ENCODE assay signal across 1 cellular context in the genomic region with DNA sequence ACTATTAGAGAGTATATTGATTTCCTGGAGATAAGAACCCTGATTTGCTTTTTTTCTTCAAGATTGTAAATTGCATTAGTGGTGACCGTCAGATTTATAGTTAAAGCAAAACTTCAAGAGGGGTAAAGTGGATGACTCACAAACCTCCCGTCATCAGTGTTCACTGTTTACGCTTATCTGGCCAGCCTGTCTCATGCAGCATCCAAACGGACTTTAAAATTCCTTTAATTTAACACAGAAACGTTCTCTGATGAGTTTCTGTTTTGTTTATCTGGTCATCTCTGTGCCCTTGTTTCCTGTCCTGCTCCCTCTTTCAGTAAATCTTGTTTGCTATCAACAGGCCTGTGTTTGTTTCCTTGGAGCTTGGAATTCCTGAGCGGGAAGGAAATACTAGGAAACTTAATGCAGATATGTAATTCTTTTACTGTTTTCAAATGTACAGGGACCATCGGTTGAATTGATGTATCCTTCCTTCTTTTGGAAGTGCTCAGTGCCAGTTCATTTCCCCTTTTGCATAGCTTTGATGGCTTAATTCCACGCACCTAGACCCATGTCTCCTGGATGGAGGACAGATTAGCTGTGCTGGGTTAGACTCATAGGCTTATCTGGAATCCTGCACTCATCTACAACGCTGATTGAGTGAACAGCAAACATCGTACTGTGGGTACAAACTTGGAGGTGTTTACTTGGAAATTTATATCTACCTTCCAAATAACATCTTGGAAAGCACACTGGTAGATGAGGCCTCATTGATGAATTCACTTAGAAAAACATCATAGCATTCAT.
A peak's percentile ranks its signal among the peaks of the same experiment; 100 is the strongest.
TF ChIP-seq lines count a peak whose summit lies in the region.

No MANE protein-coding gene starts in this region.

TF ChIP-seq in SK-N-SH, 30 proteins besides CTCF, POLR2A, EP300 and RAD21 (continued from another document):
- TF ChIP-seq, protein P1, sequence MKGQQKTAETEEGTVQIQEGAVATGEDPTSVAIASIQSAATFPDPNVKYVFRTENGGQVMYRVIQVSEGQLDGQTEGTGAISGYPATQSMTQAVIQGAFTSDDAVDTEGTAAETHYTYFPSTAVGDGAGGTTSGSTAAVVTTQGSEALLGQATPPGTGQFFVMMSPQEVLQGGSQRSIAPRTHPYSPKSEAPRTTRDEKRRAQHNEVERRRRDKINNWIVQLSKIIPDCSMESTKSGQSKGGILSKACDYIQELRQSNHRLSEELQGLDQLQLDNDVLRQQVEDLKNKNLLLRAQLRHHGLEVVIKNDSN (IDR thresholded peaks at IDR 0.05; ENCODE audit: borderline replicate concordance, low read depth), result no peak
- TF ChIP-seq FOSL2 (IDR thresholded peaks at IDR 0.05; ENCODE audit: borderline replicate concordance, low read depth), result peak; percentile 85
- peak; percentile 79 for TF ChIP-seq NFIC (IDR thresholded peaks at IDR 0.05; ENCODE audit: borderline replicate concordance)
- 0 out of 2 replicates have a peak, but pooled peaks have one; percentile 2 for TF ChIP-seq SMC3 (IDR thresholded peaks at IDR 0.05; ENCODE audit: low read depth, low read length)
- no peak for TF ChIP-seq GABPA (IDR thresholded peaks at IDR 0.05; ENCODE audit: low read depth)
- TF ChIP-seq, protein P2, sequence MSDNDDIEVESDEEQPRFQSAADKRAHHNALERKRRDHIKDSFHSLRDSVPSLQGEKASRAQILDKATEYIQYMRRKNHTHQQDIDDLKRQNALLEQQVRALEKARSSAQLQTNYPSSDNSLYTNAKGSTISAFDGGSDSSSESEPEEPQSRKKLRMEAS (IDR thresholded peaks at IDR 0.05; ENCODE audit: low read depth), result no peak; the same call in 1 of the 2 replicates
- no peak for TF ChIP-seq SIN3A (IDR thresholded peaks at IDR 0.05; ENCODE audit: borderline replicate concordance, low read depth, low read length)
- TF ChIP-seq, protein P3, sequence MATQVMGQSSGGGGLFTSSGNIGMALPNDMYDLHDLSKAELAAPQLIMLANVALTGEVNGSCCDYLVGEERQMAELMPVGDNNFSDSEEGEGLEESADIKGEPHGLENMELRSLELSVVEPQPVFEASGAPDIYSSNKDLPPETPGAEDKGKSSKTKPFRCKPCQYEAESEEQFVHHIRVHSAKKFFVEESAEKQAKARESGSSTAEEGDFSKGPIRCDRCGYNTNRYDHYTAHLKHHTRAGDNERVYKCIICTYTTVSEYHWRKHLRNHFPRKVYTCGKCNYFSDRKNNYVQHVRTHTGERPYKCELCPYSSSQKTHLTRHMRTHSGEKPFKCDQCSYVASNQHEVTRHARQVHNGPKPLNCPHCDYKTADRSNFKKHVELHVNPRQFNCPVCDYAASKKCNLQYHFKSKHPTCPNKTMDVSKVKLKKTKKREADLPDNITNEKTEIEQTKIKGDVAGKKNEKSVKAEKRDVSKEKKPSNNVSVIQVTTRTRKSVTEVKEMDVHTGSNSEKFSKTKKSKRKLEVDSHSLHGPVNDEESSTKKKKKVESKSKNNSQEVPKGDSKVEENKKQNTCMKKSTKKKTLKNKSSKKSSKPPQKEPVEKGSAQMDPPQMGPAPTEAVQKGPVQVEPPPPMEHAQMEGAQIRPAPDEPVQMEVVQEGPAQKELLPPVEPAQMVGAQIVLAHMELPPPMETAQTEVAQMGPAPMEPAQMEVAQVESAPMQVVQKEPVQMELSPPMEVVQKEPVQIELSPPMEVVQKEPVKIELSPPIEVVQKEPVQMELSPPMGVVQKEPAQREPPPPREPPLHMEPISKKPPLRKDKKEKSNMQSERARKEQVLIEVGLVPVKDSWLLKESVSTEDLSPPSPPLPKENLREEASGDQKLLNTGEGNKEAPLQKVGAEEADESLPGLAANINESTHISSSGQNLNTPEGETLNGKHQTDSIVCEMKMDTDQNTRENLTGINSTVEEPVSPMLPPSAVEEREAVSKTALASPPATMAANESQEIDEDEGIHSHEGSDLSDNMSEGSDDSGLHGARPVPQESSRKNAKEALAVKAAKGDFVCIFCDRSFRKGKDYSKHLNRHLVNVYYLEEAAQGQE (IDR thresholded peaks at IDR 0.05; ENCODE audit: low read depth, low read length), result 0 out of 2 replicates have a peak, but pooled peaks have one; percentile 21
- TF ChIP-seq YY1 (IDR thresholded peaks at IDR 0.05; ENCODE audit: low read depth), result no peak
- no peak for TF ChIP-seq FOXJ3 (CRISPR knock-in tag; IDR thresholded peaks at IDR 0.05)
- TF ChIP-seq MEF2A (IDR thresholded peaks at IDR 0.05; ENCODE audit: borderline replicate concordance, low read depth), result no peak
- peak; percentile 42 for TF ChIP-seq CHD2 (IDR thresholded peaks at IDR 0.05; ENCODE audit: low read length, partially characterized antibody)
- no peak for TF ChIP-seq RFX5 (IDR thresholded peaks at IDR 0.05; ENCODE audit: low read length)
- peak; percentile 33; the same call in 1 of the 2 replicates for TF ChIP-seq TAF1 (IDR thresholded peaks at IDR 0.05; ENCODE audit: borderline replicate concordance, low read depth, low read length)
- TF ChIP-seq FOXM1 (IDR thresholded peaks at IDR 0.05; ENCODE audit: low read depth), result peak; percentile 91
- TF ChIP-seq NRF1 (IDR thresholded peaks at IDR 0.05; ENCODE audit: low read depth, low read length), result no peak
- TF ChIP-seq EZH2phosphoT487 (IDR thresholded peaks at IDR 0.05; ENCODE audit: borderline replicate concordance, low read depth), result no peak; the same call in 1 of the 2 replicates
- TF ChIP-seq, protein P4, sequence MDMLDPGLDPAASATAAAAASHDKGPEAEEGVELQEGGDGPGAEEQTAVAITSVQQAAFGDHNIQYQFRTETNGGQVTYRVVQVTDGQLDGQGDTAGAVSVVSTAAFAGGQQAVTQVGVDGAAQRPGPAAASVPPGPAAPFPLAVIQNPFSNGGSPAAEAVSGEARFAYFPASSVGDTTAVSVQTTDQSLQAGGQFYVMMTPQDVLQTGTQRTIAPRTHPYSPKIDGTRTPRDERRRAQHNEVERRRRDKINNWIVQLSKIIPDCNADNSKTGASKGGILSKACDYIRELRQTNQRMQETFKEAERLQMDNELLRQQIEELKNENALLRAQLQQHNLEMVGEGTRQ (IDR thresholded peaks at IDR 0.05; ENCODE audit: borderline replicate concordance, low read depth, low read length), result no peak
- TF ChIP-seq RCOR1 (IDR thresholded peaks at IDR 0.05; ENCODE audit: low read length), result peak; percentile 84
- TF ChIP-seq, protein P5, sequence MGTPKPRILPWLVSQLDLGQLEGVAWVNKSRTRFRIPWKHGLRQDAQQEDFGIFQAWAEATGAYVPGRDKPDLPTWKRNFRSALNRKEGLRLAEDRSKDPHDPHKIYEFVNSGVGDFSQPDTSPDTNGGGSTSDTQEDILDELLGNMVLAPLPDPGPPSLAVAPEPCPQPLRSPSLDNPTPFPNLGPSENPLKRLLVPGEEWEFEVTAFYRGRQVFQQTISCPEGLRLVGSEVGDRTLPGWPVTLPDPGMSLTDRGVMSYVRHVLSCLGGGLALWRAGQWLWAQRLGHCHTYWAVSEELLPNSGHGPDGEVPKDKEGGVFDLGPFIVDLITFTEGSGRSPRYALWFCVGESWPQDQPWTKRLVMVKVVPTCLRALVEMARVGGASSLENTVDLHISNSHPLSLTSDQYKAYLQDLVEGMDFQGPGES (IDR thresholded peaks at IDR 0.05; ENCODE audit: low read depth, low read length), result no peak
- TF ChIP-seq, protein P6, sequence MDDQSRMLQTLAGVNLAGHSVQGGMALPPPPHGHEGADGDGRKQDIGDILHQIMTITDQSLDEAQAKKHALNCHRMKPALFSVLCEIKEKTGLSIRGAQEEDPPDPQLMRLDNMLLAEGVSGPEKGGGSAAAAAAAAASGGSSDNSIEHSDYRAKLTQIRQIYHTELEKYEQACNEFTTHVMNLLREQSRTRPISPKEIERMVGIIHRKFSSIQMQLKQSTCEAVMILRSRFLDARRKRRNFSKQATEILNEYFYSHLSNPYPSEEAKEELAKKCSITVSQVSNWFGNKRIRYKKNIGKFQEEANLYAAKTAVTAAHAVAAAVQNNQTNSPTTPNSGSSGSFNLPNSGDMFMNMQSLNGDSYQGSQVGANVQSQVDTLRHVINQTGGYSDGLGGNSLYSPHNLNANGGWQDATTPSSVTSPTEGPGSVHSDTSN (IDR thresholded peaks at IDR 0.05), result peak; percentile 93
- TF ChIP-seq GATA2 (CRISPR knock-in tag; IDR thresholded peaks at IDR 0.05), result peak; percentile 78
- TF ChIP-seq JUND (IDR thresholded peaks at IDR 0.05), result peak; percentile 94
- TF ChIP-seq TEAD4 (IDR thresholded peaks at IDR 0.05; ENCODE audit: borderline replicate concordance, insufficient read depth), result peak; percentile 90
- 0 out of 2 replicates have a peak, but pooled peaks have one; percentile 19 for TF ChIP-seq MXI1 (IDR thresholded peaks at IDR 0.05; ENCODE audit: low read depth, low read length)
- TF ChIP-seq, protein P7, sequence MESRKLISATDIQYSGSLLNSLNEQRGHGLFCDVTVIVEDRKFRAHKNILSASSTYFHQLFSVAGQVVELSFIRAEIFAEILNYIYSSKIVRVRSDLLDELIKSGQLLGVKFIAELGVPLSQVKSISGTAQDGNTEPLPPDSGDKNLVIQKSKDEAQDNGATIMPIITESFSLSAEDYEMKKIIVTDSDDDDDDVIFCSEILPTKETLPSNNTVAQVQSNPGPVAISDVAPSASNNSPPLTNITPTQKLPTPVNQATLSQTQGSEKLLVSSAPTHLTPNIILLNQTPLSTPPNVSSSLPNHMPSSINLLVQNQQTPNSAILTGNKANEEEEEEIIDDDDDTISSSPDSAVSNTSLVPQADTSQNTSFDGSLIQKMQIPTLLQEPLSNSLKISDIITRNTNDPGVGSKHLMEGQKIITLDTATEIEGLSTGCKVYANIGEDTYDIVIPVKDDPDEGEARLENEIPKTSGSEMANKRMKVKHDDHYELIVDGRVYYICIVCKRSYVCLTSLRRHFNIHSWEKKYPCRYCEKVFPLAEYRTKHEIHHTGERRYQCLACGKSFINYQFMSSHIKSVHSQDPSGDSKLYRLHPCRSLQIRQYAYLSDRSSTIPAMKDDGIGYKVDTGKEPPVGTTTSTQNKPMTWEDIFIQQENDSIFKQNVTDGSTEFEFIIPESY (IDR thresholded peaks at IDR 0.05; ENCODE audit: borderline replicate concordance, low read depth), result peak; percentile 66
- peak; percentile 80 for TF ChIP-seq RXRA (IDR thresholded peaks at IDR 0.05; ENCODE audit: borderline replicate concordance, low read depth)
- TF ChIP-seq TCF12 (IDR thresholded peaks at IDR 0.05), result peak; percentile 97
TF ChIP-seq in SK-N-SH: peak in this region for 17.
